Comparison of ENCODE assay signal across 7 cellular contexts in genomic region chr6:144344651-144345050, GRCh38. TPM values are rescaled to one million over a fixed set of nuclear protein-coding genes. Genes with fewer than 3 reads are reported as not detected.
DNase-seq lines count a peak whose midpoint lies in the region; ATAC-seq and TF ChIP-seq lines count a peak whose summit lies in the region.

No MANE protein-coding gene starts in this region.

- H3F3A ChIP-seq in PC-9 (ENCODE audit: insufficient read depth, low read depth) = peaks cover 34% of the 10 kb centered on the region; the same call in 1 of the 2 replicates

- H3K36me3 ChIP-seq in psoas muscle (ENCODE audit: insufficient read depth in 1 of 2, low read depth in 1 of 2) (no peaks in the 10 kb centered on the region), PC-9 (ENCODE audit: low read depth) (no peaks in the 10 kb centered on the region)

- H3K4me1 ChIP-seq in psoas muscle = peaks cover 46% of the 10 kb centered on the region
- peaks cover 59% of the 10 kb centered on the region for H3K4me1 ChIP-seq in PC-9 (replicated peaks; ENCODE audit: insufficient read depth)

- H3K9me3 ChIP-seq in psoas muscle (no peaks in the 10 kb centered on the region), PC-9 (ENCODE audit: insufficient read depth, low read depth) (no peaks in the 10 kb centered on the region)

- no peaks in the 10 kb centered on the region for H4K20me1 ChIP-seq in PC-9 (ENCODE audit: insufficient read depth)

- H3K9me3 Mint-ChIP-seq in activated T-cell treated with anti-CD3 and anti-CD28 coated beads, Interleukin-2, amount 50 U/mL, for 24 hours = peaks cover 4% of the 10 kb centered on the region

- ATAC-seq in GM19025 (IDR thresholded peaks at IDR 0.05; ENCODE audit: low read depth, unreplicated experiment) = peak; percentile 44
- ATAC-seq in HG02852 (IDR thresholded peaks at IDR 0.05; ENCODE audit: unreplicated experiment) = peak; percentile 50
- ATAC-seq in psoas muscle = no peak

- H3K27me3 ChIP-seq in psoas muscle (ENCODE audit: insufficient read depth in 3 of 3, low read length in 2 of 3) (no peaks in the 10 kb centered on the region), PC-9 (ENCODE audit: insufficient read depth, low read depth) (no peaks in the 10 kb centered on the region)

- DNase-seq in activated T-cell treated with anti-CD3 and anti-CD28 coated beads, Interleukin-2, amount 50 U/mL, for 24 hours = no peak
- no peak for DNase-seq in psoas muscle
- DNase-seq in GF-D8 (lab: John Stamatoyannopoulos, UW) = no peak
- no peak for DNase-seq in PC-9
- DNase-seq in NCI-H510A treated with DMSO at 0.1 percent for 48 hours (lab: John Stamatoyannopoulos, UW) = no peak

- no TSS peak for BruUV-seq in PC-9 (replicated peaks; lab: Mats Ljungman, UMichigan)

- WGBS in psoas muscle, 3 donors = 66 to 72% (median 67%) methylated on average over 5 of the region's 5 CpGs

- H3K4me2 ChIP-seq in PC-9 = no peak overlapping the region

- H3K4me3 Mint-ChIP-seq in activated T-cell treated with anti-CD3 and anti-CD28 coated beads, Interleukin-2, amount 50 U/mL, for 24 hours = peak overlapping the region; percentile 87

- no peak overlapping the region for H2AFZ ChIP-seq in PC-9

- peaks cover 78% of the 10 kb centered on the region for H3K4me1 Mint-ChIP-seq in activated T-cell treated with anti-CD3 and anti-CD28 coated beads, Interleukin-2, amount 50 U/mL, for 24 hours (ENCODE audit: low read depth)

- H3K27ac ChIP-seq in psoas muscle = peak overlapping the region; percentile 39
- no peak overlapping the region for H3K27ac ChIP-seq in PC-9

- no peaks in the 10 kb centered on the region for H3K9me2 ChIP-seq in PC-9 (ENCODE audit: insufficient read depth)

- intact Hi-C loops in psoas muscle (cut with DNase I) = loop anchor here in 1 of 2 donors (5.0 kb wide), 1 partner anchor 57 kb away; the partner anchor contains the start of gene UTRN
- intact Hi-C loops in PC-9 (cut with micrococcal nuclease; ENCODE audit: unreplicated experiment) = no loop called here

- H3K27me3 Mint-ChIP-seq in activated T-cell treated with anti-CD3 and anti-CD28 coated beads, Interleukin-2, amount 50 U/mL, for 24 hours = no peaks in the 10 kb centered on the region

- H3K27ac Mint-ChIP-seq in activated T-cell treated with anti-CD3 and anti-CD28 coated beads, Interleukin-2, amount 50 U/mL, for 24 hours = peak overlapping the region; percentile 98

- POLR2A ChIA-PET in PC-9 (lab: Charles Lee; ENCODE audit: unreplicated experiment) = no interaction called here

- peaks cover 59% of the 10 kb centered on the region for H3K79me2 ChIP-seq in PC-9 (ENCODE audit: low read depth)

- TF ChIP-seq CTCF in psoas muscle (IDR thresholded peaks at IDR 0.05) (no peak), PC-9 (conservative IDR thresholded peaks at IDR 0.05) (no peak)

- H3K4me3 ChIP-seq in psoas muscle (peak overlapping the region; percentile 48), PC-9 (no peak overlapping the region)

- CTCF ChIA-PET in PC-9 (lab: Charles Lee) = no interaction called here

- H3K36me3 Mint-ChIP-seq in activated T-cell treated with anti-CD3 and anti-CD28 coated beads, Interleukin-2, amount 50 U/mL, for 24 hours (ENCODE audit: low read depth) = peaks cover 9% of the 10 kb centered on the region

RNA-seq across cellular contexts. Expression of gene UTRN, which starts 59.5 kb away (rescaled TPM):
- total RNA-seq in psoas muscle = 10 to 100 TPM; 29.1 to 64.9 (median 43.7) TPM
- 10 to 100 TPM in 1 of 3 donors, 1 to 10 TPM in 2; 6.0 to 10.8 (median 8.6) TPM for polyA plus RNA-seq in psoas muscle
- 108 and 125 TPM in 2 replicates for total RNA-seq in PC-9 (2021)

Comparison
In these comparisons a context has a peak if more than half of its experiments do, and no peak if none do; other contexts are left out.
1. ATAC-seq: peak in GM19025 (single experiment) and HG02852 (single experiment); none in psoas muscle (0 of 4).